In the genomic region with DNA sequence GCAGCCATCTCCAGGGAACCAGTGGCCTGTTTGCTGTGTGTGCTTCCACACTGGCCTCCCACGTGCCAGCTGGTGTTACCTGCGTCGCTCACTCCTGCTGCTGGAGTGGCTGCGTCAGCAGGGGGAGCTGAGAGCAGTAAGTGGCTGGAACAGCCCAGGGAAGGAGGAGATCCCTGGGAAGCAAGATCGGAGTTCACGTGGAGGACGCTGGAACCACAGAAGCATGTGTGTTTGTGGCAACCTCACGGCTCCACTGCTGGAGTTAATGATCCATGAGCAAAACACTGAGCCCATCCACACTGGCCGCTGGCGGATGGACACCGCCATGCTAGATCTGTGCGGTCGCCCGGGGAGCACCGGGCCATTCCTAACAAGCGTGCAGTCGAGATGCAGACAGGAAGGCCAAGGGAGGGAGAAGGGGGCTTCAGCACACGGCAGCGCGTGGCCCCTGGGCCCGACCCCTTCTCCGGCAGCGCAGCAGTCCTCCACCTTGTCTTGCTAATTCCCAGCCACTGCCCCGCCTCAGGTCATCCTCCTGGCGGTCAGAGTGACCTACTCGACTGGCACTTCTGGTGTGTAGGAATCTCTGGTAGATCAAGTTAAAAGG, we compare ENCODE assay signal across 8 cellular contexts.
DNase-seq lines count a peak whose midpoint lies in the region; ATAC-seq lines count a peak whose summit lies in the region.

No MANE protein-coding gene starts in this region.

- ATAC-seq in GM18868 (IDR thresholded peaks at IDR 0.05; ENCODE audit: unreplicated experiment) = no peak

- DNase-seq in NCI-H2227 (lab: John Stamatoyannopoulos, UW; ENCODE audit: unreplicated experiment) = peak; percentile 49
- DNase-seq in NCI-H2227 treated with DMSO at 0.1 percent for 48 hours (lab: John Stamatoyannopoulos, UW) = no peak
- DNase-seq in amniotic epithelial cell (ENCODE audit: low read depth) = peak; percentile 62
- DNase-seq in iris pigment epithelial cell (ENCODE audit: low read depth) = peak; percentile 53
- DNase-seq in ureter (ENCODE audit: low spot score) = peak; percentile 54
- DNase-seq in T-helper 9 cell = no peak
- DNase-seq in dedifferentiated amniotic fluid mesenchymal stem cell (ENCODE audit: extremely low spot score) = no peak

Comparison
In these comparisons a context has a peak if more than half of its experiments do, and no peak if none do; other contexts are left out.
1. DNase-seq: peak in NCI-H2227 (single experiment), amniotic epithelial cell (single experiment), iris pigment epithelial cell (single experiment) and ureter (single experiment); none in NCI-H2227 treated with DMSO at 0.1 percent for 48 hours (single experiment), T-helper 9 cell (single experiment) and dedifferentiated amniotic fluid mesenchymal stem cell (single experiment).